In the genomic region with DNA sequence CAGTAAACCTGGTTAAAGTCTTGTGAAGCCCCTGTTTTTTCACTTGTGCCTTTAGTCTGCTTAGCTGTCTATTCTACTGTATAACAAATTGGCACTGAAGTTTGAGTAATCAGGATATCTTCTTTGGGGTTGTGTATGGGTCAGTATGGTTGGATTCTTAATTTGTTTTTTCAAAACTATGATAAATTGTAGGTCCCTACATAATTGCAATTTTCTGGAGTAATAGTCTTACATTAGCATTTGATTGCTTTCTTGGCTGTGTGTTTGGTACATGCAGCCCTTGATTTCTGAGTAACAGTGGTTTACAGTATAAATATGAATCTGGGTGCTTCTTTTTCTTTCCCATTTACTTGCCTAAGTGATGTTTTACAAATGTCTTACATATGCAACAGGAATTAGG, we compare ENCODE assay signal across 16 cellular contexts.
DNase-seq lines count a peak whose midpoint lies in the region; ATAC-seq and TF ChIP-seq lines count a peak whose summit lies in the region.
"Had no signal": no experiment of that assay in that cellular context is flagged by ENCODE, and none has a peak within 500 bp of the region (broad histone marks: within the 10 kb centered on the region; RNA-seq: fewer than 3 reads in every experiment).

No MANE protein-coding gene starts in this region.

- H3F3A ChIP-seq in GM23338 (replicated peaks; ENCODE audit: low read depth) = no peaks in the 10 kb centered on the region

- no peak overlapping the region for H2AFZ ChIP-seq in GM23338
- H2AFZ ChIP-seq: GM23248 had no signal

- TF ChIP-seq CTCF in GM23338 (conservative IDR thresholded peaks at IDR 0.05; ENCODE audit: low read depth in 2 of 2) (no peak), glutamatergic neuron (IDR thresholded peaks at IDR 0.05; ENCODE audit: partially characterized antibody, unreplicated experiment) (no peak), RWPE1 (conservative IDR thresholded peaks at IDR 0.05; ENCODE audit: low read depth) (no peak)

- peaks cover 33% of the 10 kb centered on the region for H3K4me1 Mint-ChIP-seq in GM23338
- H3K4me1 Mint-ChIP-seq in glutamatergic neuron (ENCODE audit: low read depth, unreplicated experiment) = peaks cover 65% of the 10 kb centered on the region

- H3K36me3 Mint-ChIP-seq in GM23338 (ENCODE audit: low read depth) (no peaks in the 10 kb centered on the region), glutamatergic neuron (ENCODE audit: unreplicated experiment) (no peaks in the 10 kb centered on the region)
- H3K36me3 Mint-ChIP-seq: CD8-positive, alpha-beta T cell had no signal

- H3K4me2 ChIP-seq in GM23338 = no peak overlapping the region

- no peaks in the 10 kb centered on the region for H3K9me2 ChIP-seq in GM23338 (ENCODE audit: insufficient read depth)

- no peaks in the 10 kb centered on the region for H3K36me3 ChIP-seq in GM23338 (ENCODE audit: insufficient read depth)
- H3K36me3 ChIP-seq: BE2C had no signal

- POLR2A ChIA-PET in RWPE1 (lab: Yijun Ruan, JAX; ENCODE audit: low non-redundant PET) = no interaction called here

- H3K4me1 ChIP-seq in GM23338 (ENCODE audit: insufficient read depth) = peaks cover 13% of the 10 kb centered on the region
- H3K4me1 ChIP-seq: BE2C had no signal

- CTCF ChIA-PET in RWPE1 (lab: Yijun Ruan, JAX) = interaction anchor here (0.7 kb wide), 1 partner anchor 1522 kb away, joined by 7 read pairs; no protein-coding TSS in a partner anchor

- no peak overlapping the region for H3K4me3 Mint-ChIP-seq in GM23338
- H3K4me3 Mint-ChIP-seq in glutamatergic neuron (ENCODE audit: unreplicated experiment) = no peak overlapping the region
- H3K4me3 Mint-ChIP-seq: CD8-positive, alpha-beta T cell had no signal

- H3K4me3 ChIP-seq in GM23338 = no peak overlapping the region
- H3K4me3 ChIP-seq: GM12878, GM23248 had no signal

- no peaks in the 10 kb centered on the region for H3K27me3 ChIP-seq in GM23338 (ENCODE audit: insufficient read depth)
- H3K27me3 ChIP-seq: BE2C had no signal

- H3K27ac ChIP-seq in GM23338 (ENCODE audit: low read depth) (no peak overlapping the region), RWPE1 (no peak overlapping the region)
- H3K27ac ChIP-seq: C4-2B, GM23248 had no signal

- no peaks in the 10 kb centered on the region for H3K9me3 Mint-ChIP-seq in GM23338
- peaks cover 5% of the 10 kb centered on the region for H3K9me3 Mint-ChIP-seq in glutamatergic neuron (ENCODE audit: unreplicated experiment)
- H3K9me3 Mint-ChIP-seq: CD8-positive, alpha-beta T cell had no signal

- H3K27ac Mint-ChIP-seq in GM23338 (0 out of 2 replicates have a peak overlapping the region, but pooled peaks have one; percentile 54), glutamatergic neuron (ENCODE audit: unreplicated experiment) (peak overlapping the region; percentile 63)
- H3K27ac Mint-ChIP-seq: CD8-positive, alpha-beta T cell had no signal

- no peaks in the 10 kb centered on the region for H4K20me1 ChIP-seq in GM23338 (replicated peaks; ENCODE audit: insufficient read depth)

- peak; percentile 25 for DNase-seq in NCI-H446 treated with DMSO at 0.1 percent for 48 hours (lab: John Stamatoyannopoulos, UW)
- DNase-seq in NCI-H446 (lab: John Stamatoyannopoulos, UW) = no peak
- DNase-seq in GM23338 (ENCODE audit: low spot score) = no peak
- no peak for DNase-seq in glutamatergic neuron
- DNase-seq in RWPE1 (ENCODE audit: low spot score) = no peak
- no peak for DNase-seq in activated CD4-positive, alpha-beta T cell treated with anti-CD3 and anti-CD28 coated beads, Interleukin-2, amount 50 U/mL, for 48 hours
- no peak for DNase-seq in ecto neural progenitor cell (ENCODE audit: low spot score)
- DNase-seq: BE2C; CD8-positive, alpha-beta T cell; COR-L47; DMS53; GM23248; H7; IMR-90 had no signal

- ATAC-seq in GM23338 = no peak
- ATAC-seq: CD8-positive, alpha-beta T cell; GM12878 had no signal

- H3K27me3 Mint-ChIP-seq in GM23338 (ENCODE audit: insufficient read depth, low read depth, poor library complexity) (peaks cover 2% of the 10 kb centered on the region), glutamatergic neuron (ENCODE audit: unreplicated experiment) (no peaks in the 10 kb centered on the region)

- H3K79me2 ChIP-seq in GM23338 (replicated peaks; ENCODE audit: insufficient read depth) = no peaks in the 10 kb centered on the region

TF ChIP-seq in GM23338, 12 proteins besides CTCF, POLR2A, EP300 and RAD21:
- TF ChIP-seq CREB1 (CRISPR knock-in tag; IDR thresholded peaks at IDR 0.05; ENCODE audit: low read depth) (no peak), JUNB (IDR thresholded peaks at IDR 0.05; ENCODE audit: unreplicated experiment) (no peak), ZNF331 (CRISPR knock-in tag; IDR thresholded peaks at IDR 0.05; ENCODE audit: low read depth) (no peak), EZH2phosphoT487 (IDR thresholded peaks at IDR 0.05; ENCODE audit: unreplicated experiment) (no peak), ZNF114 (CRISPR knock-in tag; IDR thresholded peaks at IDR 0.05) (no peak)
